In genomic region chrX:150155396-150156048, GRCh38 we compare ENCODE assay signal across 10 cellular contexts.
DNase-seq lines count a peak whose midpoint lies in the region; ATAC-seq and TF ChIP-seq lines count a peak whose summit lies in the region.
"Had no signal": no experiment of that assay in that cellular context is flagged by ENCODE, and none has a peak within 500 bp of the region (broad histone marks: within the 10 kb centered on the region; RNA-seq: fewer than 3 reads in every experiment).

No MANE protein-coding gene starts in this region.

- no peaks in the 10 kb centered on the region for H3K9me3 ChIP-seq in MG63
- H3K9me3 ChIP-seq in mucosa of descending colon = no peaks in the 10 kb centered on the region

- TF ChIP-seq CTCF in mucosa of descending colon (IDR thresholded peaks at IDR 0.05) = no peak

- no peak overlapping the region for H3K4me3 ChIP-seq in MG63
- no peak overlapping the region for H3K4me3 ChIP-seq in mucosa of descending colon
- H3K4me3 ChIP-seq: neural progenitor cell had no signal

- DNase-seq in DMS53 (lab: John Stamatoyannopoulos, UW) = peak; percentile 66
- DNase-seq in MG63 = peak; percentile 84
- DNase-seq in dermis blood vessel endothelial cell = peak; percentile 55
- DNase-seq in mucosa of descending colon = peak; percentile 37 to 60 (median 60)
- no peak for DNase-seq in DMS114 treated with DMSO at 0.1 percent for 48 hours (lab: John Stamatoyannopoulos, UW; ENCODE audit: unreplicated experiment)
- no peak for DNase-seq in COR-L47 (lab: John Stamatoyannopoulos, UW)
- no peak for DNase-seq in KBM-7
- DNase-seq: SW 1271 had no signal

- H3K36me3 ChIP-seq in MG63 (no peaks in the 10 kb centered on the region), mucosa of descending colon (ENCODE audit: low read depth) (no peaks in the 10 kb centered on the region)
- H3K36me3 ChIP-seq: neural progenitor cell had no signal

- no peaks in the 10 kb centered on the region for H3K4me1 ChIP-seq in mucosa of descending colon (ENCODE audit: low read depth)
- H3K4me1 ChIP-seq: neural progenitor cell had no signal

- intact Hi-C loops in mucosa of descending colon (cut with DNase I, micrococcal nuclease) = no loop called here

- ATAC-seq in mucosa of descending colon (peak; percentile 55), HG03442 (IDR thresholded peaks at IDR 0.05; ENCODE audit: unreplicated experiment) (no peak)

- no peaks in the 10 kb centered on the region for H3K27me3 ChIP-seq in MG63
- H3K27me3 ChIP-seq: neural progenitor cell had no signal

- in situ Hi-C loops in KBM-7 (cut with MboI; ENCODE audit: low pct_unique_long_range_greater_than_20kb, low sequenced_read_pairs) = no loop called here

Comparison
In these comparisons a context has a peak if more than half of its experiments do, and no peak if none do; other contexts are left out.
1. DNase-seq: peak in DMS53 (single experiment), MG63 (single experiment), dermis blood vessel endothelial cell (single experiment) and mucosa of descending colon (3 of 3); none in DMS114 treated with DMSO at 0.1 percent for 48 hours (single experiment), COR-L47 (single experiment) and KBM-7 (single experiment).